ENCODE assay signal across 13 cellular contexts in genomic region chr7:139987691-139988516, GRCh38.
"Had no signal": no experiment of that assay in that cellular context is flagged by ENCODE, and none has a peak within 500 bp of the region (broad histone marks: within the 10 kb centered on the region; RNA-seq: fewer than 3 reads in every experiment).

No MANE protein-coding gene starts in this region.

- H3K4me2 ChIP-seq: hepatocyte, smooth muscle cell had no signal

- DNase-seq: activated B cell treated with CpG ODN at 0.5 μM for 24 hours; activated CD4-positive, alpha-beta T cell treated with anti-CD3 and anti-CD28 coated beads, Interleukin-2, amount 50 U/mL, for 1 hour; activated naive CD4-positive, alpha-beta T cell treated with anti-CD3 and anti-CD28 coated beads, Interleukin-2, amount 50 U/mL, for 16 hours; activated T-cell treated with anti-CD3 and anti-CD28 coated beads, Interleukin-2, amount 50 U/mL, for 1 hour; adrenal gland; dermis blood vessel endothelial cell; kidney glomerular epithelial cell; right cardiac atrium; T-helper 17 cell; transverse colon had no signal

- H3K36me3 ChIP-seq: adrenal gland, transverse colon had no signal

- H3K9me3 ChIP-seq: adrenal gland, transverse colon had no signal

- H3K79me2 ChIP-seq: hepatocyte had no signal

- H3K27ac ChIP-seq: adrenal gland, hepatocyte, transverse colon had no signal

- H3K4me1 ChIP-seq: adrenal gland, transverse colon had no signal

- H3K27me3 ChIP-seq: adrenal gland, hepatocyte, transverse colon had no signal

- ATAC-seq: right cardiac atrium; stimulated activated memory B cell treated with anti-CD40 and anti-IgM and Interleukin-4, amounts not matched to agents 10 μg/mL and 1 μg/mL and 100 μg/mL, for 72 hours; T-helper 17 cell had no signal

- H3K4me3 ChIP-seq: adrenal gland, hepatocyte, smooth muscle cell, transverse colon had no signal

- H2AFZ ChIP-seq: hepatocyte had no signal
